19 cellular contexts compared by ENCODE assay signal in the genomic region with DNA sequence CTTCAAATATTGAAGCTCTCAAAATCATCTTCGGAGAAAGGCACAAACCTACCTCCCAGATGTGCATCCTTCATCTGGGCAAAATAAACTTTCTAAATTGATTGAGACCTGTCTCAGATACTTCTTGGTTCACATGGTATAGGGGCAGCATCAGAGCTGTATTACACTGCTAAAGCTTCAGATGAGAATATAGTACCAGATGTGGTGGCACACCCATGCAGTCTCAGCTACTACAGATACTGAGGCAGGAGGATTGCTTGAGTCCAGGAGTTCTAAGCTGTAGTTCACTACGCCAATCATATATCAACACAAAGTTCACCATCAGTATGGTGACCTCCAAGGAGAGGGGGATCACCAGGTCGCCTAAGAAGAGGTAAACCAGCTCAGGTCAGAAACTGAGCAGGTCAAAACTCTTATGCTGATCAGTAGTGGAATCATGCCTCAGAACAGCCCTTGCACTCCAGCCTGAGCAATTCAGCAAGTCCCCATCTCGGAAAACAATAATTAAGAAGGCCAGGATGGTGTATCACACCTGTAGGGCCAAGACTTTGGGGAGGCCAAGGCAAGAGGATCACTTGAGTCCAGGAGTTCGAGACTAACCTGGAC. TPM values are rescaled to one million over a fixed set of nuclear protein-coding genes. Genes with fewer than 3 reads are reported as not detected.
A peak's percentile ranks its signal among the peaks of the same experiment; 100 is the strongest.
DNase-seq lines count a peak whose midpoint lies in the region; ATAC-seq and TF ChIP-seq lines count a peak whose summit lies in the region.
"Had no signal": no experiment of that assay in that cellular context is flagged by ENCODE, and none has a peak within 500 bp of the region (broad histone marks: within the 10 kb centered on the region; RNA-seq: fewer than 3 reads in every experiment).

No MANE protein-coding gene starts in this region.

- TF ChIP-seq CTCF in cardiac muscle cell (IDR thresholded peaks at IDR 0.05; ENCODE audit: low read depth, low read length) (no peak), endodermal cell (conservative IDR thresholded peaks at IDR 0.05) (no peak), type B pancreatic cell (conservative IDR thresholded peaks at IDR 0.05) (no peak), BE2C (IDR thresholded peaks at IDR 0.05; ENCODE audit: low read depth, low read length) (no peak)

- H3K27ac ChIP-seq in cardiac muscle cell (peak overlapping the region; percentile 31), endodermal cell (ENCODE audit: low read depth, low read length) (no peak overlapping the region), mesenchymal stem cell (ENCODE audit: low read length, poor library complexity, severe bottlenecking) (no peak overlapping the region)
- H3K27ac ChIP-seq: BLaER1, PC-9, SJCRH30 had no signal

- ATAC-seq in left ventricle myocardium superior: no peak
- ATAC-seq: CD8-positive, alpha-beta T cell had no signal

- H3K27me3 ChIP-seq in cardiac muscle cell: no peaks in the 10 kb centered on the region
- no peaks in the 10 kb centered on the region for H3K27me3 ChIP-seq in endodermal cell (ENCODE audit: control insufficient read depth, insufficient read depth, low read length, poor library complexity, severe bottlenecking)
- H3K27me3 ChIP-seq in mesenchymal stem cell (ENCODE audit: control insufficient read depth in 1 of 2, insufficient read depth in 1 of 2, low read length in 2 of 2): no peaks in the 10 kb centered on the region
- no peaks in the 10 kb centered on the region for H3K27me3 ChIP-seq in BE2C
- H3K27me3 ChIP-seq: BLaER1, SJCRH30 had no signal

- no peak overlapping the region for H3K4ac ChIP-seq in mesenchymal stem cell (ENCODE audit: low read depth in 1 of 2, low read length in 2 of 2)

- 72 to 100% methylated on average over 3 to 4 of the region's 5 CpGs for WGBS in endodermal cell (ENCODE audit: insufficient coverage in 1 of 2, insufficient read length in 1 of 2), 2 experiments
- WGBS in mesenchymal stem cell: 83% methylated on average over 4 of the region's 5 CpGs

- POLR2A ChIA-PET in activated CD4-positive, alpha-beta T cell treated with anti-CD3 and anti-CD28 coated beads, Interleukin-2, amount 10 ng/mL, durations not matched to agents 7 days and 5 days (lab: Charles Lee): interaction anchor here (0.7 kb wide), 1 partner anchor 34 kb away, joined by 16 read pairs; no protein-coding TSS in a partner anchor

- intact Hi-C loops in left ventricle myocardium superior (cut with micrococcal nuclease): no loop called here

- CTCF ChIA-PET in activated CD4-positive, alpha-beta T cell treated with anti-CD3 and anti-CD28 coated beads, Interleukin-2, amount 10 ng/mL, durations not matched to agents 7 days and 5 days (lab: Charles Lee): interaction anchor here (1.3 to 2.4 kb wide), 3 partner anchors 10 to 21 kb away, joined by 3 to 6 read pairs (median 6); no protein-coding TSS in a partner anchor

- no peak overlapping the region for H2BK5ac ChIP-seq in mesenchymal stem cell (ENCODE audit: low read depth, low read length, poor library complexity, severe bottlenecking)

- no peak overlapping the region for H2AK5ac ChIP-seq in mesenchymal stem cell (ENCODE audit: low read length, severe bottlenecking)

- H3K79me1 ChIP-seq in mesenchymal stem cell (replicated peaks; ENCODE audit: low read length, poor library complexity, severe bottlenecking): peaks cover 19% of the 10 kb centered on the region

- no peak overlapping the region for H3K18ac ChIP-seq in mesenchymal stem cell (ENCODE audit: low read depth in 1 of 2, low read length in 2 of 2)

- H2AFZ ChIP-seq in mesenchymal stem cell (ENCODE audit: low read depth, low read length): no peak overlapping the region
- H2AFZ ChIP-seq: PC-9 had no signal

- H3K27me3 Mint-ChIP-seq in endodermal cell (ENCODE audit: insufficient read depth) (no peaks in the 10 kb centered on the region), type B pancreatic cell (no peaks in the 10 kb centered on the region)
- H3K27me3 Mint-ChIP-seq in activated CD4-positive, alpha-beta T cell treated with anti-CD3 and anti-CD28 coated beads, Interleukin-2, amount 10 ng/mL, durations not matched to agents 7 days and 5 days: no peaks in the 10 kb centered on the region

- no peak overlapping the region for H3K14ac ChIP-seq in mesenchymal stem cell (ENCODE audit: low read length in 2 of 2)

- H4K91ac ChIP-seq in mesenchymal stem cell (ENCODE audit: low read length): no peak overlapping the region

- H3K9me3 ChIP-seq in cardiac muscle cell (ENCODE audit: low read depth) (no peaks in the 10 kb centered on the region), endodermal cell (ENCODE audit: control insufficient read depth, low read length) (no peaks in the 10 kb centered on the region), mesenchymal stem cell (ENCODE audit: control insufficient read depth, low read length) (no peaks in the 10 kb centered on the region), BE2C (no peaks in the 10 kb centered on the region; the same call in 1 of the 2 replicates)
- H3K9me3 ChIP-seq: BLaER1, SJCRH30 had no signal

- H3K36me3 ChIP-seq in cardiac muscle cell (peaks cover 3% of the 10 kb centered on the region), endodermal cell (ENCODE audit: control insufficient read depth, insufficient read depth, low read length) (peaks cover 3% of the 10 kb centered on the region), mesenchymal stem cell (ENCODE audit: control insufficient read depth in 1 of 2, insufficient read depth in 2 of 2, low read depth in 1 of 2, low read length in 2 of 2) (no peaks in the 10 kb centered on the region), BE2C (no peaks in the 10 kb centered on the region)
- H3K36me3 ChIP-seq: SJCRH30 had no signal

- peaks cover 49% of the 10 kb centered on the region for H3K4me1 Mint-ChIP-seq in endodermal cell
- H3K4me1 Mint-ChIP-seq in type B pancreatic cell (ENCODE audit: unreplicated experiment): peaks cover 23% of the 10 kb centered on the region
- H3K4me1 Mint-ChIP-seq in activated CD4-positive, alpha-beta T cell treated with anti-CD3 and anti-CD28 coated beads, Interleukin-2, amount 10 ng/mL, durations not matched to agents 7 days and 5 days: peaks cover 2% of the 10 kb centered on the region

- peak overlapping the region; percentile 66 for H4K8ac ChIP-seq in mesenchymal stem cell (ENCODE audit: low read length)

- DNase-seq in cardiac muscle cell (ENCODE audit: low read depth in 1 of 2, low spot score in 1 of 2) (no peak), left ventricle myocardium superior (no peak), endodermal cell (peak; percentile 62), mesenchymal stem cell (no peak), type B pancreatic cell (ENCODE audit: extremely low spot score, unreplicated experiment) (no peak), BE2C (no peak), anterior cingulate cortex (lab: John Stamatoyannopoulos, UW) (no peak)
- no peak for DNase-seq in activated CD4-positive, alpha-beta T cell treated with anti-CD3 and anti-CD28 coated beads, Interleukin-2, amount 10 ng/mL, durations not matched to agents 7 days and 5 days
- DNase-seq: CD8-positive, alpha-beta T cell; DMS79 treated with DMSO at 0.1 percent for 48 hours; HFFc6; KG1; NCI-H1436; NCI-H2029; NCI-H510A; NCI-H774; PC-9; SJCRH30 had no signal

- H3K23ac ChIP-seq in mesenchymal stem cell (ENCODE audit: low read length in 2 of 2): peak overlapping the region in 1 of 2 experiments; percentile 65

- no peak overlapping the region for H3K4me2 ChIP-seq in mesenchymal stem cell (ENCODE audit: low read length, poor library complexity, severe bottlenecking)
- H3K4me2 ChIP-seq: BLaER1, PC-9 had no signal

- no peak overlapping the region for H2BK12ac ChIP-seq in mesenchymal stem cell (ENCODE audit: low read length in 2 of 2)

- peaks cover 3% of the 10 kb centered on the region for H3K36me3 Mint-ChIP-seq in endodermal cell (ENCODE audit: low read depth)
- peaks cover 5% of the 10 kb centered on the region for H3K36me3 Mint-ChIP-seq in type B pancreatic cell
- H3K36me3 Mint-ChIP-seq in activated CD4-positive, alpha-beta T cell treated with anti-CD3 and anti-CD28 coated beads, Interleukin-2, amount 10 ng/mL, durations not matched to agents 7 days and 5 days (ENCODE audit: low read depth): no peaks in the 10 kb centered on the region
- H3K36me3 Mint-ChIP-seq: CD8-positive, alpha-beta T cell had no signal

- H3K9ac ChIP-seq in endodermal cell (ENCODE audit: extremely low read depth, low read length, poor library complexity, severe bottlenecking) (peak overlapping the region; percentile 54), mesenchymal stem cell (ENCODE audit: low read length) (no peak overlapping the region)
- H3K9ac ChIP-seq: BLaER1 had no signal

- H3K4me3 Mint-ChIP-seq in endodermal cell: peak overlapping the region; percentile 6
- no peak overlapping the region for H3K4me3 Mint-ChIP-seq in type B pancreatic cell
- no peak overlapping the region for H3K4me3 Mint-ChIP-seq in activated CD4-positive, alpha-beta T cell treated with anti-CD3 and anti-CD28 coated beads, Interleukin-2, amount 10 ng/mL, durations not matched to agents 7 days and 5 days
- H3K4me3 Mint-ChIP-seq: CD8-positive, alpha-beta T cell; HFFc6 had no signal

- no peaks in the 10 kb centered on the region for H3K9me3 Mint-ChIP-seq in endodermal cell
- H3K9me3 Mint-ChIP-seq in type B pancreatic cell: no peaks in the 10 kb centered on the region
- H3K9me3 Mint-ChIP-seq in activated CD4-positive, alpha-beta T cell treated with anti-CD3 and anti-CD28 coated beads, Interleukin-2, amount 10 ng/mL, durations not matched to agents 7 days and 5 days: no peaks in the 10 kb centered on the region
- H3K9me3 Mint-ChIP-seq: CD8-positive, alpha-beta T cell; HFFc6 had no signal

- no peak overlapping the region for H3K4me3 ChIP-seq in cardiac muscle cell
- H3K4me3 ChIP-seq in endodermal cell (ENCODE audit: low read length): no peak overlapping the region
- no peak overlapping the region for H3K4me3 ChIP-seq in mesenchymal stem cell (ENCODE audit: insufficient read depth in 1 of 2, low read depth in 1 of 2, low read length in 2 of 2)
- no peak overlapping the region for H3K4me3 ChIP-seq in BE2C (ENCODE audit: low read depth, low read length)
- H3K4me3 ChIP-seq: BLaER1, PC-9, SJCRH30 had no signal

- H2BK15ac ChIP-seq in mesenchymal stem cell (ENCODE audit: low read depth, poor library complexity, severe bottlenecking): no peak overlapping the region

- H3K4me1 ChIP-seq in cardiac muscle cell (ENCODE audit: low read depth) (peaks cover 22% of the 10 kb centered on the region), endodermal cell (ENCODE audit: control insufficient read depth, insufficient read depth, low read length) (peaks cover 17% of the 10 kb centered on the region), mesenchymal stem cell (ENCODE audit: control insufficient read depth, insufficient read depth, low read depth, low read length) (no peaks in the 10 kb centered on the region), BE2C (no peaks in the 10 kb centered on the region)
- H3K4me1 ChIP-seq: BLaER1, SJCRH30 had no signal

- peak overlapping the region; percentile 94 for H3K27ac Mint-ChIP-seq in endodermal cell
- peak overlapping the region; percentile 25 for H3K27ac Mint-ChIP-seq in type B pancreatic cell
- H3K27ac Mint-ChIP-seq in activated CD4-positive, alpha-beta T cell treated with anti-CD3 and anti-CD28 coated beads, Interleukin-2, amount 10 ng/mL, durations not matched to agents 7 days and 5 days: no peak overlapping the region
- H3K27ac Mint-ChIP-seq: CD8-positive, alpha-beta T cell; HFFc6 had no signal

- no peak overlapping the region for H2BK120ac ChIP-seq in mesenchymal stem cell (ENCODE audit: low read depth, low read length)

RNA-seq across cellular contexts. Expression of a gene that starts 22.0 kb away (rescaled TPM):
- 42.8 and 57.5 TPM in 2 replicates for total RNA-seq in cardiac muscle cell
- 45.7 and 52.7 TPM in 2 replicates for polyA plus RNA-seq in cardiac muscle cell
- 44.7 TPM for total RNA-seq in left ventricle myocardium superior
- 10 to 100 TPM; 47.6 to 53.9 TPM for total RNA-seq in endodermal cell
- 30.9 TPM for polyA plus RNA-seq in endodermal cell (2013, experiment 1 of 2)
- 31.2 TPM for polyA plus RNA-seq in endodermal cell (2013, experiment 2 of 2)
- polyA plus RNA-seq in mesenchymal stem cell (2013, experiment 1 of 2): 20.6 TPM
- 21.3 TPM for polyA plus RNA-seq in mesenchymal stem cell (2013, experiment 2 of 2)
- 41.8 and 42.1 TPM in 2 replicates for total RNA-seq in type B pancreatic cell (ENCODE audit: low replicate concordance)
- polyA plus RNA-seq in BE2C (2012; ENCODE audit: insufficient read depth, insufficient read length, low read depth): 14.0 TPM
- total RNA-seq in activated CD4-positive, alpha-beta T cell treated with anti-CD3 and anti-CD28 coated beads, Interleukin-2, amount 10 ng/mL, durations not matched to agents 7 days and 5 days: 10 to 100 TPM; 44.5 to 50.6 TPM
